ENCODE assay signal across 19 cellular contexts in genomic region chr6:126664271-126664670, GRCh38.
DNase-seq lines count a peak whose midpoint lies in the region; TF ChIP-seq lines count a peak whose summit lies in the region.
"Had no signal": no experiment of that assay in that cellular context is flagged by ENCODE, and none has a peak within 500 bp of the region (broad histone marks: within the 10 kb centered on the region; RNA-seq: fewer than 3 reads in every experiment).

No MANE protein-coding gene starts in this region.

- no peak overlapping the region for H3K4me3 ChIP-seq in prostate gland

- H3K4me1 Mint-ChIP-seq in mesothelial cell of epicardium = peaks cover 32% of the 10 kb centered on the region

- intact Hi-C loops in prostate gland (cut with DNase I) = loop anchor here (5.0 kb wide), 1 partner anchor 98 kb away; no protein-coding TSS in a partner anchor

- H3K4me3 Mint-ChIP-seq in mesothelial cell of epicardium = no peak overlapping the region
- H3K4me3 Mint-ChIP-seq: CD8-positive, alpha-beta T cell had no signal

- no peak for TF ChIP-seq POLR2A in prostate gland (IDR thresholded peaks at IDR 0.05)

- H3K27me3 ChIP-seq in prostate gland (replicated peaks; ENCODE audit: insufficient read depth) = no peaks in the 10 kb centered on the region

- 61% methylated on average over 1 of the region's 1 CpG for WGBS in prostate gland

- H3K27ac ChIP-seq in prostate gland = no peak overlapping the region
- H3K27ac ChIP-seq: RWPE1 had no signal

- H3K4me1 ChIP-seq in prostate gland (replicated peaks) = no peaks in the 10 kb centered on the region

- peak overlapping the region; percentile 79 for H3K27ac Mint-ChIP-seq in mesothelial cell of epicardium
- H3K27ac Mint-ChIP-seq: CD8-positive, alpha-beta T cell had no signal

- no peaks in the 10 kb centered on the region for H3K36me3 Mint-ChIP-seq in mesothelial cell of epicardium
- H3K36me3 Mint-ChIP-seq: CD8-positive, alpha-beta T cell had no signal

- DNase-seq in GM04503 (ENCODE audit: low read depth) = peak; percentile 37
- DNase-seq in dedifferentiated amniotic fluid mesenchymal stem cell (ENCODE audit: extremely low spot score) = peak; percentile 41
- DNase-seq in mesothelial cell of epicardium (ENCODE audit: low spot score in 2 of 2, unreplicated experiment in 2 of 2) = no peak
- DNase-seq in stimulated activated CD4-positive, alpha-beta T cell treated with anti-CD3 and anti-CD28 coated beads, Interleukin-4, amount 100 ng/mL, for 4 hours = no peak
- DNase-seq in medulla oblongata (ENCODE audit: extremely low spot score) = no peak
- DNase-seq in prostate gland (ENCODE audit: low spot score) = no peak
- DNase-seq in COR-L47 (lab: John Stamatoyannopoulos, UW) = no peak
- DNase-seq: ACHN; CD8-positive, alpha-beta T cell; DND-41; GDM1; KG1; NCI-H1048; NCI-H1436 treated with DMSO at 0.1 percent for 48 hours; NCI-H2081; NCI-H510A; NCI-H82; PC-3 had no signal

- H3K9me3 ChIP-seq in prostate gland = no peaks in the 10 kb centered on the region

- H3K27me3 Mint-ChIP-seq in mesothelial cell of epicardium (ENCODE audit: low read depth) = no peaks in the 10 kb centered on the region

- peaks cover 4% of the 10 kb centered on the region for H3K9me3 Mint-ChIP-seq in mesothelial cell of epicardium

- no peaks in the 10 kb centered on the region for H3K36me3 ChIP-seq in prostate gland

- TF ChIP-seq CTCF in mesothelial cell of epicardium (IDR thresholded peaks at IDR 0.05; ENCODE audit: unreplicated experiment) = no peak
- no peak for TF ChIP-seq CTCF in prostate gland (IDR thresholded peaks at IDR 0.05)

Comparison
In these comparisons a context has a peak if more than half of its experiments do, and no peak if none do; other contexts are left out.
1. DNase-seq: peak in GM04503 (single experiment) and dedifferentiated amniotic fluid mesenchymal stem cell (single experiment); none in mesothelial cell of epicardium (0 of 2), stimulated activated CD4-positive, alpha-beta T cell treated with anti-CD3 and anti-CD28 coated beads, Interleukin-4, amount 100 ng/mL, for 4 hours (0 of 2), medulla oblongata (single experiment), prostate gland (single experiment) and COR-L47 (single experiment).